ENCODE assay signal across 11 cellular contexts in the genomic region with DNA sequence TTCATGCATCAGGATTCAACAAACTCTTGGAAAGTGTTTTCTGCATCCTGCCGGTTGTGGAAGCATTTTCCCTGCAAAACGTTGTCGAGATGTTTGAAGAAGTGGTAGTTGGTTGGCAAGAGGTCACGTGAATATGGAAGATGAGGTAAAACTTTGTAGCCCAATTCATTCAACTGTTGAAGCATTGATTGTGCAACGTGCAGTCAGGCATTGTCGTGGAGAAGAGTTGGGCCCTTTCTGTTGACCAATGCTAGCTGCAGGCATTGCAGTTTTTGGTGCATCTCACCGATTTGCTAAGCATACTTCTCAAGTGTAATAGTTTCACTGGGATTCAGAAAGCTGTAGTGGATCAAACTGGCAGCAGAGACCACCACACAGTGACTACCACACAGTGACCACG. TPM values are rescaled to one million over a fixed set of nuclear protein-coding genes. Genes with fewer than 3 reads are reported as not detected.
"Had no signal": no experiment of that assay in that cellular context is flagged by ENCODE, and none has a peak within 500 bp of the region (broad histone marks: within the 10 kb centered on the region; RNA-seq: fewer than 3 reads in every experiment).

No MANE protein-coding gene starts in this region.

- H3K9me3 ChIP-seq: pancreas had no signal

- H3K27me3 ChIP-seq: pancreas, tibial artery, vagina had no signal

- FAIRE-seq: pancreas had no signal

- DNase-seq: activated CD4-positive, alpha-beta T cell treated with anti-CD3 and anti-CD28 coated beads for 36 hours; activated CD8-positive, alpha-beta memory T cell treated with anti-CD3 and anti-CD28 coated beads, Interleukin-2, amount 50 U/mL, for 4 hours; activated CD8-positive, alpha-beta T cell treated with anti-CD3 and anti-CD28 coated beads for 36 hours; activated gamma-delta T cell treated with Interleukin-2 at 50 U/mL for 16 hours; activated naive CD8-positive, alpha-beta T cell treated with anti-CD3 and anti-CD28 coated beads, Interleukin-2, amount 10 ng/mL, durations not matched to agents 7 days and 5 days; activated T-cell treated with anti-CD3 and anti-CD28 coated beads, Interleukin-2, amount 50 U/mL, for 72 hours; dermis blood vessel endothelial cell; kidney glomerular epithelial cell; pancreas; tibial artery had no signal

- H3K4me3 ChIP-seq: pancreas, tibial artery, vagina had no signal

- H3K4me1 ChIP-seq: pancreas, tibial artery, vagina had no signal

- H3K27ac ChIP-seq: pancreas, tibial artery, vagina had no signal

- H3K36me3 ChIP-seq: pancreas, tibial artery, vagina had no signal

- ATAC-seq: activated CD4-positive, alpha-beta T cell treated with anti-CD3 and anti-CD28 coated beads for 36 hours; activated CD8-positive, alpha-beta T cell treated with anti-CD3 and anti-CD28 coated beads for 36 hours; activated T-cell treated with anti-CD3 and anti-CD28 coated beads, Interleukin-2, amount 50 U/mL, for 72 hours had no signal

RNA-seq across cellular contexts. Expression of gene PDPN, which starts 59.4 kb away (rescaled TPM):
- total RNA-seq: activated CD4-positive, alpha-beta T cell treated with anti-CD3 and anti-CD28 coated beads for 36 hours; activated CD8-positive, alpha-beta T cell treated with anti-CD3 and anti-CD28 coated beads for 36 hours; activated naive CD8-positive, alpha-beta T cell treated with anti-CD3 and anti-CD28 coated beads, Interleukin-2, amount 10 ng/mL, durations not matched to agents 7 days and 5 days; activated T-cell treated with anti-CD3 and anti-CD28 coated beads, Interleukin-2, amount 50 U/mL, for 72 hours had no signal
